1 cellular context compared by ENCODE assay signal in genomic region chr1:45146833-45147232, GRCh38.
A peak's percentile ranks its signal among the peaks of the same experiment; 100 is the strongest.
TF ChIP-seq lines count a peak whose summit lies in the region.

No MANE protein-coding gene starts in this region.

TF ChIP-seq in K562, 482 proteins besides CTCF, POLR2A, EP300 and RAD21 (continued from another document):
- TF ChIP-seq IFI16 (CRISPR knock-in tag; IDR thresholded peaks at IDR 0.05) (no peak), ZNF121 (CRISPR knock-in tag; conservative IDR thresholded peaks at IDR 0.05) (0 out of 2 replicates have a peak, but pooled peaks have one; percentile 6), ZNF274 (IDR thresholded peaks at IDR 0.05; ENCODE audit: borderline replicate concordance, low read depth, low read length) (no peak), C11orf30 (IDR thresholded peaks at IDR 0.05; ENCODE audit: low read depth) (peak; percentile 12; the same call in 1 of the 2 replicates), ZBTB8A (IDR thresholded peaks at IDR 0.05; ENCODE audit: partially characterized antibody) (no peak)
